In genomic region chr7:135147341-135147898, GRCh38 we compare ENCODE assay signal across 8 cellular contexts. TPM values are rescaled to one million over a fixed set of nuclear protein-coding genes. Genes with fewer than 3 reads are reported as not detected.
DNase-seq lines count a peak whose midpoint lies in the region; ATAC-seq and TF ChIP-seq lines count a peak whose summit lies in the region.

No MANE protein-coding gene starts in this region.

- 6 to 9% methylated on average over 6 of the region's 6 CpGs for WGBS in tibial nerve, 2 donors

- peak; percentile 25 for ATAC-seq in HG03108 (IDR thresholded peaks at IDR 0.05; ENCODE audit: unreplicated experiment)
- ATAC-seq in activated naive CD8-positive, alpha-beta T cell treated with anti-CD3 and anti-CD28 coated beads, Interleukin-2, amount 50 U/mL, for 24 hours = peak; percentile 11
- peak; percentile 29 for ATAC-seq in left lobe of liver

- H3K27me3 Mint-ChIP-seq in activated naive CD8-positive, alpha-beta T cell treated with anti-CD3 and anti-CD28 coated beads, Interleukin-2, amount 50 U/mL, for 24 hours = no peaks in the 10 kb centered on the region

- DNase-seq in GF-D8 (lab: John Stamatoyannopoulos, UW) (peak; percentile 23), left lobe of liver (ENCODE audit: low spot score) (no peak), tibial nerve (ENCODE audit: low spot score in 2 of 2) (no peak), SKM-1 treated with dmso at 0.1 percent for 144 hours (lab: John Stamatoyannopoulos, UW; ENCODE audit: unreplicated experiment) (no peak), NCI-H146 treated with DMSO at 0.1 percent for 48 hours (lab: John Stamatoyannopoulos, UW; ENCODE audit: unreplicated experiment) (no peak), NCI-H2029 treated with DMSO at 0.1 percent for 48 hours (lab: John Stamatoyannopoulos, UW) (no peak)
- no peak for DNase-seq in activated naive CD8-positive, alpha-beta T cell treated with anti-CD3 and anti-CD28 coated beads, Interleukin-2, amount 50 U/mL, for 24 hours

- H3K9me3 ChIP-seq in tibial nerve = no peaks in the 10 kb centered on the region

- TF ChIP-seq POLR2A in tibial nerve (IDR thresholded peaks at IDR 0.05) = no peak

- peak overlapping the region; percentile 90 for H3K4me3 Mint-ChIP-seq in activated naive CD8-positive, alpha-beta T cell treated with anti-CD3 and anti-CD28 coated beads, Interleukin-2, amount 50 U/mL, for 24 hours

- peaks cover 65% of the 10 kb centered on the region for H3K4me1 Mint-ChIP-seq in activated naive CD8-positive, alpha-beta T cell treated with anti-CD3 and anti-CD28 coated beads, Interleukin-2, amount 50 U/mL, for 24 hours

- H3K27ac ChIP-seq in tibial nerve = peak overlapping the region; percentile 88 to 98 (median 96)

- H3K36me3 ChIP-seq in tibial nerve = peaks cover 0 to 4% (median 0%) of the 10 kb centered on the region in 3 donors

- no peak for TF ChIP-seq CTCF in tibial nerve (IDR thresholded peaks at IDR 0.05)

- H3K27me3 ChIP-seq in tibial nerve = no peaks in the 10 kb centered on the region

- H3K36me3 Mint-ChIP-seq in activated naive CD8-positive, alpha-beta T cell treated with anti-CD3 and anti-CD28 coated beads, Interleukin-2, amount 50 U/mL, for 24 hours (ENCODE audit: low read depth) = peaks cover 10% of the 10 kb centered on the region

- H3K4me1 ChIP-seq in tibial nerve = peaks cover 0 to 43% (median 23%) of the 10 kb centered on the region in 4 donors

- H3K9me3 Mint-ChIP-seq in activated naive CD8-positive, alpha-beta T cell treated with anti-CD3 and anti-CD28 coated beads, Interleukin-2, amount 50 U/mL, for 24 hours = no peaks in the 10 kb centered on the region

- H3K27ac Mint-ChIP-seq in activated naive CD8-positive, alpha-beta T cell treated with anti-CD3 and anti-CD28 coated beads, Interleukin-2, amount 50 U/mL, for 24 hours = peak overlapping the region; percentile 92

- peak overlapping the region; percentile 43 to 59 (median 52) for H3K4me3 ChIP-seq in tibial nerve

- TF ChIP-seq EP300 in tibial nerve (IDR thresholded peaks at IDR 0.05) = peak; percentile 10 to 42

RNA-seq across cellular contexts. Expression of gene TMEM140, which starts 0.5 kb away (rescaled TPM):
- total RNA-seq in left lobe of liver (32.4 TPM), tibial nerve (10 to 100 TPM; 20.5 to 46.9 (median 32.5) TPM)

RNA-seq across cellular contexts. Expression of gene CYREN, which starts 23.1 kb away (rescaled TPM):
- total RNA-seq in left lobe of liver (15.0 TPM), tibial nerve (10 to 100 TPM; 41.8 to 50.6 (median 49.4) TPM)
